ENCODE assay signal across 9 cellular contexts in the genomic region with DNA sequence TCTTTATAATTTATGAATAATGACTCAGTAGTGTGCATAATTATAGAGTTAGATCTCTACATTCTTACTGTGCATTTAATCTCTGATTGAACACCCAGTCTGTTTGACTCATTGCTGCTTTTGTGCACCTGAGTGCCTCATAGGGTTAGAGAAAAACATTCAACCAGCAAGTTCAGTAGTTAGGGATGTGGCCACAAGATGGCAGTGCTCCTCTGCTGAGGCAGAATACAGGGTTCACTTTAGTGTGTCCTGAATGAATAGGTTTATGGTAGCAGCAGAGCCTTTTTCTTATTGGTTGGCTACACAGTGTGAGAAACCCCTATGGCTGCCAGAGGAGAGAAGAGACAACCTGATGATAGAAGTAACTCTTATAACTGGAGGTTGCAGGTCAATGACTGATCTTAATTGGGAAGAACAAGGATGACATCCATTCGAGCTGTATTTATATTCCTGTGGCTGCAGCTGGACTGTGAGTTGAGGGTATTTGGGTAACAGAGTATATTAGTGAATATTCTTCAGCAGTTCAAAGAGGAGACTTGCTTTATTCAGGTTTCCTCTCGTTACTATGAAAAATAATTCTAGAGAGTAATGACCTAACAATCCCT.
DNase-seq lines count a peak whose midpoint lies in the region; ATAC-seq, FAIRE-seq and TF ChIP-seq lines count a peak whose summit lies in the region.
"Had no signal": no experiment of that assay in that cellular context is flagged by ENCODE, and none has a peak within 500 bp of the region (broad histone marks: within the 10 kb centered on the region; RNA-seq: fewer than 3 reads in every experiment).

No MANE protein-coding gene starts in this region.

- H3K79me2 ChIP-seq in Karpas-422 (ENCODE audit: low read length) (no peaks in the 10 kb centered on the region), astrocyte (ENCODE audit: insufficient read depth, low read length) (no peaks in the 10 kb centered on the region)

- peaks cover 9% of the 10 kb centered on the region for H3K4me1 Mint-ChIP-seq in astrocyte (ENCODE audit: low read depth, unreplicated experiment)

- ATAC-seq in HG03108 (IDR thresholded peaks at IDR 0.05; ENCODE audit: unreplicated experiment): no peak

- H3K4me3 ChIP-seq in Karpas-422 (ENCODE audit: low read length) (no peak overlapping the region), astrocyte (ENCODE audit: insufficient read depth, low read depth, low read length) (no peak overlapping the region), kidney (ENCODE audit: low read length in 2 of 2) (no peak overlapping the region)

- peak; percentile 50 for DNase-seq in CD1c-positive myeloid dendritic cell (ENCODE audit: extremely low spot score)
- DNase-seq in GM19238 (ENCODE audit: insufficient read length, low spot score): peak; percentile 7
- DNase-seq in Karpas-422: peak; percentile 91
- peak; percentile 62 for DNase-seq in T-helper 9 cell
- no peak for DNase-seq in astrocyte (ENCODE audit: low read depth)
- no peak for DNase-seq in kidney
- peak; percentile 84 for DNase-seq in stimulated activated CD4-positive, alpha-beta T cell treated with anti-CD3 and anti-CD28 coated beads, Interleukin-4, amount 100 ng/mL, for 24 hours

- FAIRE-seq in astrocyte (lab: Jason Lieb, UNC): no peak
- FAIRE-seq in kidney (lab: Jason Lieb, UNC): no peak

- no peaks in the 10 kb centered on the region for H3K27me3 Mint-ChIP-seq in astrocyte (ENCODE audit: low read depth, unreplicated experiment)

- H3K27me3 ChIP-seq in Karpas-422 (ENCODE audit: low read length): no peaks in the 10 kb centered on the region; the same call in 1 of the 2 replicates
- H3K27me3 ChIP-seq in astrocyte (ENCODE audit: insufficient read depth, low read length): no peaks in the 10 kb centered on the region

- no peaks in the 10 kb centered on the region for H3K36me3 Mint-ChIP-seq in astrocyte (ENCODE audit: low read depth, unreplicated experiment)
- H3K36me3 Mint-ChIP-seq: IgD-negative memory B cell had no signal

- H3K36me3 ChIP-seq in Karpas-422 (ENCODE audit: insufficient read depth, low read length): no peaks in the 10 kb centered on the region
- H3K36me3 ChIP-seq in astrocyte (ENCODE audit: insufficient read depth, low read length): no peaks in the 10 kb centered on the region
- H3K36me3 ChIP-seq in kidney (ENCODE audit: control insufficient read depth in 1 of 2, insufficient read depth in 2 of 2, low read length in 2 of 2): no peaks in the 10 kb centered on the region

- no peaks in the 10 kb centered on the region for H3K9me3 Mint-ChIP-seq in astrocyte (ENCODE audit: unreplicated experiment)

- H3K4me2 ChIP-seq in Karpas-422 (ENCODE audit: low read depth, low read length, poor library complexity, severe bottlenecking) (no peak overlapping the region), astrocyte (ENCODE audit: low read length) (no peak overlapping the region)

- no peaks in the 10 kb centered on the region for H3K9me2 ChIP-seq in Karpas-422 (replicated peaks; ENCODE audit: insufficient read depth, low read length)

- intact Hi-C loops in kidney (cut with DNase I): no loop called here

- H3K27ac ChIP-seq in Karpas-422 (ENCODE audit: low read length): no peak overlapping the region
- no peak overlapping the region for H3K27ac ChIP-seq in astrocyte (ENCODE audit: low read depth, low read length)
- no peak overlapping the region for H3K27ac ChIP-seq in kidney (ENCODE audit: low read depth in 2 of 2, low read length in 2 of 2)

- H3K9me3 ChIP-seq in Karpas-422 (ENCODE audit: low read length): no peaks in the 10 kb centered on the region
- no peaks in the 10 kb centered on the region for H3K9me3 ChIP-seq in astrocyte (ENCODE audit: insufficient read depth, low read depth, low read length)
- H3K9me3 ChIP-seq in kidney (ENCODE audit: control insufficient read depth in 1 of 2, low read length in 2 of 2): no peaks in the 10 kb centered on the region

- H3K9ac ChIP-seq in Karpas-422 (ENCODE audit: low read length): no peak overlapping the region
- no peak overlapping the region for H3K9ac ChIP-seq in astrocyte (ENCODE audit: low read length)
- no peak overlapping the region for H3K9ac ChIP-seq in kidney (ENCODE audit: low read length in 2 of 2)

- no peaks in the 10 kb centered on the region for H4K20me1 ChIP-seq in Karpas-422 (ENCODE audit: insufficient read depth, low read depth, low read length)
- no peaks in the 10 kb centered on the region for H4K20me1 ChIP-seq in astrocyte (ENCODE audit: insufficient read depth, low read length)

- H3K27ac Mint-ChIP-seq in astrocyte (ENCODE audit: unreplicated experiment): peak overlapping the region; percentile 63

- no peak overlapping the region for H2AFZ ChIP-seq in Karpas-422 (ENCODE audit: low read length)
- H2AFZ ChIP-seq in astrocyte (ENCODE audit: low read depth, low read length): no peak overlapping the region

- H3K4me3 Mint-ChIP-seq in astrocyte (ENCODE audit: unreplicated experiment): no peak overlapping the region
- H3K4me3 Mint-ChIP-seq: IgD-negative memory B cell had no signal

- TF ChIP-seq CTCF in astrocyte (IDR thresholded peaks at IDR 0.05; ENCODE audit: insufficient read depth, low read depth, low read length) (peak; percentile 58), kidney (IDR thresholded peaks at IDR 0.05; ENCODE audit: borderline replicate concordance, extremely low read depth, insufficient read depth) (peak; percentile 59)

- H3K4me1 ChIP-seq in Karpas-422 (ENCODE audit: low read length) (no peaks in the 10 kb centered on the region), astrocyte (ENCODE audit: insufficient read depth, low read length) (peaks cover 3% of the 10 kb centered on the region), kidney (ENCODE audit: control insufficient read depth in 1 of 2, insufficient read depth in 1 of 2, low read depth in 1 of 2, low read length in 2 of 2) (no peaks in the 10 kb centered on the region)

Comparison
In these comparisons a context has a peak if more than half of its experiments do, and no peak if none do; other contexts are left out.
1. DNase-seq: peak in CD1c-positive myeloid dendritic cell (single experiment), GM19238 (single experiment), Karpas-422 (single experiment), T-helper 9 cell (single experiment) and stimulated activated CD4-positive, alpha-beta T cell treated with anti-CD3 and anti-CD28 coated beads, Interleukin-4, amount 100 ng/mL, for 24 hours (single experiment); none in astrocyte (single experiment) and kidney (single experiment).